Comparison of ENCODE assay signal across 14 cellular contexts in genomic region chr6:117169060-117169635, GRCh38.
"Had no signal": no experiment of that assay in that cellular context is flagged by ENCODE, and none has a peak within 500 bp of the region (broad histone marks: within the 10 kb centered on the region; RNA-seq: fewer than 3 reads in every experiment).

No MANE protein-coding gene starts in this region.

- H3K27ac Mint-ChIP-seq: activated CD8-positive, alpha-beta T cell treated with anti-CD3 and anti-CD28 coated beads for 36 hours; activated naive CD4-positive, alpha-beta T cell treated with anti-CD3 and anti-CD28 coated beads, Interleukin-2, amount 50 U/mL, for 72 hours; natural killer cell; stimulated activated effector memory CD8-positive, alpha-beta T cell treated with anti-CD3 and anti-CD28 coated beads, Interleukin-12 subunit alpha, Interleukin-12 subunit beta, amount 100 ng/mL, for 72 hours; T-helper 17 cell had no signal

- H3K27ac ChIP-seq: sigmoid colon, thoracic aorta, WERI-Rb-1 had no signal

- DNase-seq: activated CD8-positive, alpha-beta T cell treated with anti-CD3 and anti-CD28 coated beads for 36 hours; activated effector memory CD4-positive, alpha-beta T cell treated with anti-CD3 and anti-CD28 coated beads, Interleukin-2, amount 50 U/mL, for 16 hours; activated T-cell treated with anti-CD3 and anti-CD28 coated beads, Interleukin-2, amount 50 U/mL, for 48 hours; cortex of kidney; effector CD4-positive, alpha-beta T cell; mucosa of descending colon; natural killer cell; sigmoid colon; T-helper 17 cell; WERI-Rb-1 had no signal

- H3K9me3 Mint-ChIP-seq: activated CD8-positive, alpha-beta T cell treated with anti-CD3 and anti-CD28 coated beads for 36 hours; stimulated activated effector memory CD8-positive, alpha-beta T cell treated with anti-CD3 and anti-CD28 coated beads, Interleukin-12 subunit alpha, Interleukin-12 subunit beta, amount 100 ng/mL, for 72 hours had no signal

- H3K9me3 ChIP-seq: mucosa of descending colon, thoracic aorta had no signal

- H3K36me3 ChIP-seq: heart left ventricle, sigmoid colon, thoracic aorta, WERI-Rb-1 had no signal

- ATAC-seq: activated CD8-positive, alpha-beta T cell treated with anti-CD3 and anti-CD28 coated beads for 36 hours; activated naive CD4-positive, alpha-beta T cell treated with anti-CD3 and anti-CD28 coated beads, Interleukin-2, amount 50 U/mL, for 72 hours; mucosa of descending colon; natural killer cell; stimulated activated effector memory CD8-positive, alpha-beta T cell treated with anti-CD3 and anti-CD28 coated beads, Interleukin-12 subunit alpha, Interleukin-12 subunit beta, amount 100 ng/mL, for 72 hours; T-helper 17 cell had no signal

- H3K36me3 Mint-ChIP-seq: activated naive CD4-positive, alpha-beta T cell treated with anti-CD3 and anti-CD28 coated beads, Interleukin-2, amount 50 U/mL, for 72 hours; natural killer cell; stimulated activated effector memory CD8-positive, alpha-beta T cell treated with anti-CD3 and anti-CD28 coated beads, Interleukin-12 subunit alpha, Interleukin-12 subunit beta, amount 100 ng/mL, for 72 hours had no signal

- H3K4me3 ChIP-seq: heart left ventricle, mucosa of descending colon, sigmoid colon, thoracic aorta had no signal

- H3K4me3 Mint-ChIP-seq: activated CD8-positive, alpha-beta T cell treated with anti-CD3 and anti-CD28 coated beads for 36 hours; natural killer cell; stimulated activated effector memory CD8-positive, alpha-beta T cell treated with anti-CD3 and anti-CD28 coated beads, Interleukin-12 subunit alpha, Interleukin-12 subunit beta, amount 100 ng/mL, for 72 hours; T-helper 17 cell had no signal

- H3K4me1 Mint-ChIP-seq: natural killer cell; stimulated activated effector memory CD8-positive, alpha-beta T cell treated with anti-CD3 and anti-CD28 coated beads, Interleukin-12 subunit alpha, Interleukin-12 subunit beta, amount 100 ng/mL, for 72 hours; T-helper 17 cell had no signal

- H3K27me3 Mint-ChIP-seq: activated CD8-positive, alpha-beta T cell treated with anti-CD3 and anti-CD28 coated beads for 36 hours; T-helper 17 cell had no signal

- H3K27me3 ChIP-seq: heart left ventricle, sigmoid colon had no signal
